8 cellular contexts compared by ENCODE assay signal in genomic region chr9:136849038-136849959, GRCh38. TPM values are rescaled to one million over a fixed set of nuclear protein-coding genes. Genes with fewer than 3 reads are reported as not detected.
A peak's percentile ranks its signal among the peaks of the same experiment; 100 is the strongest.
DNase-seq lines count a peak whose midpoint lies in the region; ATAC-seq and TF ChIP-seq lines count a peak whose summit lies in the region.

Gene PHPT1, plus strand, starts transcription at chr9:136849409. Its CDS starts 22 bp downstream, at chr9:136849431.

- peaks cover 5% of the 10 kb centered on the region for H3K36me3 ChIP-seq in thymus (ENCODE audit: control insufficient read depth, insufficient read depth)

- peak; percentile 79 for ATAC-seq in HG02759 (IDR thresholded peaks at IDR 0.05; ENCODE audit: unreplicated experiment)

- H3K4me3 Mint-ChIP-seq in osteocyte (ENCODE audit: unreplicated experiment), result peak within 1 kb of the TSS; percentile 94

- TF ChIP-seq CTCF in GM12864 (IDR thresholded peaks at IDR 0.05; ENCODE audit: low read depth, low read length, missing control alignments) (no peak), osteocyte (IDR thresholded peaks at IDR 0.05) (no peak)

- peaks cover 42% of the 10 kb centered on the region for H3K27me3 ChIP-seq in thymus (ENCODE audit: control insufficient read depth, insufficient read depth)

- WGBS in thymus, result 2% methylated on average over 77 of the region's 77 CpGs

- DNase-seq in GM12864 (ENCODE audit: low read depth) (peak; percentile 96), NCI-H1417 (lab: John Stamatoyannopoulos, UW) (peak; percentile 96 to 100 (median 100)), SW 1271 (lab: John Stamatoyannopoulos, UW) (peak; percentile 99), head of caudate nucleus (peak; percentile 98 to 100 (median 99)), osteocyte (ENCODE audit: extremely low spot score, unreplicated experiment) (peak; percentile 100)
- peak; percentile 92 for DNase-seq in activated naive CD8-positive, alpha-beta T cell treated with anti-CD3 and anti-CD28 coated beads, Interleukin-2, amount 50 U/mL, for 16 hours (ENCODE audit: low read depth, low spot score)

- peak within 1 kb of the TSS; percentile 67 for H3K4me3 ChIP-seq in GM12864 (ENCODE audit: low read depth, low read length)
- peak within 1 kb of the TSS; percentile 85 for H3K4me3 ChIP-seq in thymus (ENCODE audit: low read length)

- intact Hi-C loops in head of caudate nucleus (cut with DNase I), result loop anchor here (5.0 kb wide), 1 partner anchor 42 kb away; the partner anchor contains the start of gene RABL6

- H3K9me3 ChIP-seq in thymus (ENCODE audit: control insufficient read depth), result no peaks in the 10 kb centered on the region

- no peaks in the 10 kb centered on the region for H3K9me3 Mint-ChIP-seq in osteocyte (ENCODE audit: unreplicated experiment)

- peak within 1 kb of the TSS; percentile 97 for H3K27ac Mint-ChIP-seq in osteocyte (ENCODE audit: unreplicated experiment)

- H3K4me1 Mint-ChIP-seq in osteocyte (ENCODE audit: unreplicated experiment), result peaks cover 22% of the 10 kb centered on the region

- H3K27ac ChIP-seq in thymus (ENCODE audit: low read depth), result peak within 1 kb of the TSS; percentile 87

- H3K4me1 ChIP-seq in thymus (ENCODE audit: control insufficient read depth, insufficient read depth, low read length), result peaks cover 11% of the 10 kb centered on the region

- H3K27me3 Mint-ChIP-seq in osteocyte (ENCODE audit: unreplicated experiment), result no peaks in the 10 kb centered on the region

- H3K36me3 Mint-ChIP-seq in osteocyte (ENCODE audit: unreplicated experiment), result no peaks in the 10 kb centered on the region

RNA-seq across cellular contexts. Expression of gene PHPT1, which starts in this region (rescaled TPM):
- 131 and 142 TPM in 2 replicates for total RNA-seq in osteocyte
- 85.7 TPM for polyA plus RNA-seq in thymus

Comparison
In these comparisons a context has a peak if more than half of its experiments do, and no peak if none do; other contexts are left out.
1. Peak in every context shown above with its lines: DNase-seq, ATAC-seq, H3K4me3 ChIP-seq and H3K27ac ChIP-seq.